Comparison of ENCODE assay signal across 8 cellular contexts in the genomic region with DNA sequence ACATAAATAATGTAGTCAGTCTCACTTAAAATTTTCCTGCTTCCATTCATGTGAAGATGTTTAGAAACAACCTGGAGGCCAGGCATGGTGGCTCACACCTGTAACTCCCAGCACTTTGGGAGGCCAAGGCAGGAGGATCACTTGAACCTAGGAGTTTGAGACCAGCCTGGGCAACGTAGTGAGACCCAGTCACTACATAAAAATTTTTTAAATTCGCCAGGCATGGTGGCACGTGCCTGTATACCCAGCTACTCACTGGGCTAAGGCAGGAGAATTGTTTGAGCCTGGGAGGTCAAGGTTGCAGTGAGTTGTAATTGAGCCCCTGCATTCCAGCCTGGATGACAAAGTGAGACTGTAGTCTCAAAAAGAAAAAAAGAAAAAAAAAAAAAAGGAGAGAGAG.
"Had no signal": no experiment of that assay in that cellular context is flagged by ENCODE, and none has a peak within 500 bp of the region (broad histone marks: within the 10 kb centered on the region; RNA-seq: fewer than 3 reads in every experiment).

No MANE protein-coding gene starts in this region.

- ATAC-seq: K562 had no signal

- DNase-seq: IMR-90, KBM-7, KG1 had no signal

- H3K4me2 ChIP-seq: KMS-11 had no signal

- H3K4me1 Mint-ChIP-seq: IgD-negative memory B cell had no signal

- H3K27me3 Mint-ChIP-seq: IgD-negative memory B cell had no signal

- H3K4me3 Mint-ChIP-seq: IgD-negative memory B cell had no signal

- H3K9ac ChIP-seq: KMS-11 had no signal

- H3K27ac ChIP-seq: HL-60, KMS-11 had no signal

- H3K27ac Mint-ChIP-seq: IgD-negative memory B cell had no signal

- H3K4me3 ChIP-seq: K562 had no signal

- H3K36me3 Mint-ChIP-seq: IgD-negative memory B cell had no signal

- FAIRE-seq: HTR-8/SVneo, K562 had no signal
